8 cellular contexts compared by ENCODE assay signal in genomic region chr6:84227434-84228197, GRCh38. TPM values are rescaled to one million over a fixed set of nuclear protein-coding genes. Genes with fewer than 3 reads are reported as not detected.
DNase-seq lines count a peak whose midpoint lies in the region; ATAC-seq and TF ChIP-seq lines count a peak whose summit lies in the region.

TSS of gene CEP162 (minus strand) at chr6:84227643. CDS start at chr6:84226393, 1,250 bp downstream.

- peak within 1 kb of the TSS; percentile 94 for H3K4me3 Mint-ChIP-seq in WTC11

- DNase-seq in AG08395 (ENCODE audit: low spot score) (peak; percentile 86), NCI-H2196 treated with DMSO at 0.1 percent for 48 hours (lab: John Stamatoyannopoulos, UW; ENCODE audit: unreplicated experiment) (peak; percentile 67), WTC11 (ENCODE audit: low spot score) (peak; percentile 87), islet precursor cell (peak; percentile 95)
- peak; percentile 88 for DNase-seq in central memory CD4-positive, alpha-beta T cell
- peak; percentile 63 to 83 (median 81) for DNase-seq in stimulated activated CD4-positive, alpha-beta T cell treated with anti-CD3 and anti-CD28 coated beads, Interleukin-12 subunit alpha, Interleukin-12 subunit beta, amount 100 ng/mL, for 48 hours (ENCODE audit: low read depth in 2 of 3, low spot score in 1 of 3)

- no peaks in the 10 kb centered on the region for H3K36me3 Mint-ChIP-seq in WTC11

- ATAC-seq in GM18873 (IDR thresholded peaks at IDR 0.05; ENCODE audit: low FRiP score, unreplicated experiment) (peak; percentile 97), HG03139 (IDR thresholded peaks at IDR 0.05; ENCODE audit: unreplicated experiment) (peak; percentile 97), WTC11 (peak; percentile 96)

- no peaks in the 10 kb centered on the region for H3K9me3 Mint-ChIP-seq in WTC11

- H3K4me1 Mint-ChIP-seq in WTC11: peaks cover 4% of the 10 kb centered on the region; the same call in 1 of the 2 replicates

- H3K27me3 Mint-ChIP-seq in WTC11 (ENCODE audit: low read depth): peaks cover 15% of the 10 kb centered on the region

- H3K27ac Mint-ChIP-seq in WTC11: no peak within 1 kb of the TSS

- POLR2A ChIA-PET in WTC11 (lab: Charles Lee): interaction anchor here (0.6 kb wide), 1 partner anchor 374 kb away, joined by 3 read pairs; the partner anchor contains the start of gene RIPPLY2

- TF ChIP-seq CTCF in WTC11 (IDR thresholded peaks at IDR 0.05): no peak

- CTCF ChIA-PET in WTC11 (lab: Charles Lee): interaction anchor here (0.6 to 1.8 kb wide), 14 partner anchors 13 to 613 kb away, joined by 3 to 7 read pairs (median 4); partner anchors contain the start of genes CYB5R4 and RIPPLY2

TF ChIP-seq in WTC11, 78 proteins besides CTCF, POLR2A, EP300 and RAD21 (continues in another document):
- TF ChIP-seq TEAD1 (CRISPR knock-in tag; IDR thresholded peaks at IDR 0.05) (0 out of 2 replicates have a peak, but pooled peaks have one; percentile 22), ZBTB21 (CRISPR knock-in tag; IDR thresholded peaks at IDR 0.05; ENCODE audit: borderline replicate concordance) (no peak), USF1 (CRISPR knock-in tag; IDR thresholded peaks at IDR 0.05) (peak; percentile 100), FOXP1 (CRISPR knock-in tag; IDR thresholded peaks at IDR 0.05; ENCODE audit: borderline replicate concordance) (no peak), ZSCAN18 (CRISPR knock-in tag; IDR thresholded peaks at IDR 0.05) (no peak), SOX15 (CRISPR knock-in tag; IDR thresholded peaks at IDR 0.05) (no peak), SP1 (CRISPR knock-in tag; conservative IDR thresholded peaks at IDR 0.05) (peak; percentile 27; the same call in 1 of the 2 replicates), E2F5 (CRISPR knock-in tag; IDR thresholded peaks at IDR 0.05) (0 out of 2 replicates have a peak, but pooled peaks have one; percentile 24), USF2 (CRISPR knock-in tag; IDR thresholded peaks at IDR 0.05) (peak; percentile 100), RORB (CRISPR knock-in tag; IDR thresholded peaks at IDR 0.05) (no peak), TCF7 (CRISPR knock-in tag; IDR thresholded peaks at IDR 0.05; ENCODE audit: low read depth) (no peak), ZNF232 (CRISPR knock-in tag; IDR thresholded peaks at IDR 0.05) (no peak; the same call in 1 of the 2 replicates), FOXK1 (CRISPR knock-in tag; IDR thresholded peaks at IDR 0.05) (peak; percentile 14; the same call in 1 of the 2 replicates)
- TF ChIP-seq, protein P1, sequence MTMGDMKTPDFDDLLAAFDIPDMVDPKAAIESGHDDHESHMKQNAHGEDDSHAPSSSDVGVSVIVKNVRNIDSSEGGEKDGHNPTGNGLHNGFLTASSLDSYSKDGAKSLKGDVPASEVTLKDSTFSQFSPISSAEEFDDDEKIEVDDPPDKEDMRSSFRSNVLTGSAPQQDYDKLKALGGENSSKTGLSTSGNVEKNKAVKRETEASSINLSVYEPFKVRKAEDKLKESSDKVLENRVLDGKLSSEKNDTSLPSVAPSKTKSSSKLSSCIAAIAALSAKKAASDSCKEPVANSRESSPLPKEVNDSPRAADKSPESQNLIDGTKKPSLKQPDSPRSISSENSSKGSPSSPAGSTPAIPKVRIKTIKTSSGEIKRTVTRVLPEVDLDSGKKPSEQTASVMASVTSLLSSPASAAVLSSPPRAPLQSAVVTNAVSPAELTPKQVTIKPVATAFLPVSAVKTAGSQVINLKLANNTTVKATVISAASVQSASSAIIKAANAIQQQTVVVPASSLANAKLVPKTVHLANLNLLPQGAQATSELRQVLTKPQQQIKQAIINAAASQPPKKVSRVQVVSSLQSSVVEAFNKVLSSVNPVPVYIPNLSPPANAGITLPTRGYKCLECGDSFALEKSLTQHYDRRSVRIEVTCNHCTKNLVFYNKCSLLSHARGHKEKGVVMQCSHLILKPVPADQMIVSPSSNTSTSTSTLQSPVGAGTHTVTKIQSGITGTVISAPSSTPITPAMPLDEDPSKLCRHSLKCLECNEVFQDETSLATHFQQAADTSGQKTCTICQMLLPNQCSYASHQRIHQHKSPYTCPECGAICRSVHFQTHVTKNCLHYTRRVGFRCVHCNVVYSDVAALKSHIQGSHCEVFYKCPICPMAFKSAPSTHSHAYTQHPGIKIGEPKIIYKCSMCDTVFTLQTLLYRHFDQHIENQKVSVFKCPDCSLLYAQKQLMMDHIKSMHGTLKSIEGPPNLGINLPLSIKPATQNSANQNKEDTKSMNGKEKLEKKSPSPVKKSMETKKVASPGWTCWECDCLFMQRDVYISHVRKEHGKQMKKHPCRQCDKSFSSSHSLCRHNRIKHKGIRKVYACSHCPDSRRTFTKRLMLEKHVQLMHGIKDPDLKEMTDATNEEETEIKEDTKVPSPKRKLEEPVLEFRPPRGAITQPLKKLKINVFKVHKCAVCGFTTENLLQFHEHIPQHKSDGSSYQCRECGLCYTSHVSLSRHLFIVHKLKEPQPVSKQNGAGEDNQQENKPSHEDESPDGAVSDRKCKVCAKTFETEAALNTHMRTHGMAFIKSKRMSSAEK (CRISPR knock-in tag; IDR thresholded peaks at IDR 0.05; ENCODE audit: borderline replicate concordance): no peak
- TF ChIP-seq, protein P2, sequence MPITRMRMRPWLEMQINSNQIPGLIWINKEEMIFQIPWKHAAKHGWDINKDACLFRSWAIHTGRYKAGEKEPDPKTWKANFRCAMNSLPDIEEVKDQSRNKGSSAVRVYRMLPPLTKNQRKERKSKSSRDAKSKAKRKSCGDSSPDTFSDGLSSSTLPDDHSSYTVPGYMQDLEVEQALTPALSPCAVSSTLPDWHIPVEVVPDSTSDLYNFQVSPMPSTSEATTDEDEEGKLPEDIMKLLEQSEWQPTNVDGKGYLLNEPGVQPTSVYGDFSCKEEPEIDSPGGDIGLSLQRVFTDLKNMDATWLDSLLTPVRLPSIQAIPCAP (CRISPR knock-in tag; IDR thresholded peaks at IDR 0.05): no peak
- TF ChIP-seq, protein P3, sequence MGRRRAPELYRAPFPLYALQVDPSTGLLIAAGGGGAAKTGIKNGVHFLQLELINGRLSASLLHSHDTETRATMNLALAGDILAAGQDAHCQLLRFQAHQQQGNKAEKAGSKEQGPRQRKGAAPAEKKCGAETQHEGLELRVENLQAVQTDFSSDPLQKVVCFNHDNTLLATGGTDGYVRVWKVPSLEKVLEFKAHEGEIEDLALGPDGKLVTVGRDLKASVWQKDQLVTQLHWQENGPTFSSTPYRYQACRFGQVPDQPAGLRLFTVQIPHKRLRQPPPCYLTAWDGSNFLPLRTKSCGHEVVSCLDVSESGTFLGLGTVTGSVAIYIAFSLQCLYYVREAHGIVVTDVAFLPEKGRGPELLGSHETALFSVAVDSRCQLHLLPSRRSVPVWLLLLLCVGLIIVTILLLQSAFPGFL (CRISPR knock-in tag; IDR thresholded peaks at IDR 0.05; ENCODE audit: borderline replicate concordance): 0 out of 2 replicates have a peak, but pooled peaks have one; percentile 44
- TF ChIP-seq, protein P4, sequence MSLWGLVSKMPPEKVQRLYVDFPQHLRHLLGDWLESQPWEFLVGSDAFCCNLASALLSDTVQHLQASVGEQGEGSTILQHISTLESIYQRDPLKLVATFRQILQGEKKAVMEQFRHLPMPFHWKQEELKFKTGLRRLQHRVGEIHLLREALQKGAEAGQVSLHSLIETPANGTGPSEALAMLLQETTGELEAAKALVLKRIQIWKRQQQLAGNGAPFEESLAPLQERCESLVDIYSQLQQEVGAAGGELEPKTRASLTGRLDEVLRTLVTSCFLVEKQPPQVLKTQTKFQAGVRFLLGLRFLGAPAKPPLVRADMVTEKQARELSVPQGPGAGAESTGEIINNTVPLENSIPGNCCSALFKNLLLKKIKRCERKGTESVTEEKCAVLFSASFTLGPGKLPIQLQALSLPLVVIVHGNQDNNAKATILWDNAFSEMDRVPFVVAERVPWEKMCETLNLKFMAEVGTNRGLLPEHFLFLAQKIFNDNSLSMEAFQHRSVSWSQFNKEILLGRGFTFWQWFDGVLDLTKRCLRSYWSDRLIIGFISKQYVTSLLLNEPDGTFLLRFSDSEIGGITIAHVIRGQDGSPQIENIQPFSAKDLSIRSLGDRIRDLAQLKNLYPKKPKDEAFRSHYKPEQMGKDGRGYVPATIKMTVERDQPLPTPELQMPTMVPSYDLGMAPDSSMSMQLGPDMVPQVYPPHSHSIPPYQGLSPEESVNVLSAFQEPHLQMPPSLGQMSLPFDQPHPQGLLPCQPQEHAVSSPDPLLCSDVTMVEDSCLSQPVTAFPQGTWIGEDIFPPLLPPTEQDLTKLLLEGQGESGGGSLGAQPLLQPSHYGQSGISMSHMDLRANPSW (CRISPR knock-in tag; conservative IDR thresholded peaks at IDR 0.05; ENCODE audit: low read depth): no peak

RNA-seq across cellular contexts. Expression of gene CEP162, which starts in this region (rescaled TPM):
- total RNA-seq in WTC11 (2021): 7.6 to 8.3 TPM (median 7.9 TPM) in 3 replicates

Comparison
In these comparisons a context has a peak if more than half of its experiments do, and no peak if none do; other contexts are left out.
1. Peak in every context shown above with its lines: DNase-seq and ATAC-seq.